8 cellular contexts compared by ENCODE assay signal in genomic region chr16:31874354-31875111, GRCh38. TPM values are rescaled to one million over a fixed set of nuclear protein-coding genes. Genes with fewer than 3 reads are reported as not detected.
DNase-seq lines count a peak whose midpoint lies in the region; ATAC-seq, FAIRE-seq and TF ChIP-seq lines count a peak whose summit lies in the region.

No MANE protein-coding gene starts in this region.

- H3K9me3 Mint-ChIP-seq in activated naive CD8-positive, alpha-beta T cell treated with anti-CD3 and anti-CD28 coated beads for 36 hours = peaks cover 6% of the 10 kb centered on the region

- no peak for TF ChIP-seq POLR2A in A549 (IDR thresholded peaks at IDR 0.05; ENCODE audit: low read length)

- no peak for FAIRE-seq in A549 (lab: Jason Lieb, UNC)

- POLR2A ChIA-PET in A549 (lab: Yijun Ruan, JAX) = interaction anchor here (1.7 to 2.3 kb wide), 2 partner anchors 162 to 415 kb away, joined by 7 to 23 read pairs; partner anchors contain the start of gene ARMC5

- WGBS in A549 (ENCODE audit: missing lambda C conversion rate) = 14% methylated on average over 14 of the region's 14 CpGs
- 5% methylated on average over 14 of the region's 14 CpGs for WGBS in right cardiac atrium

- peak; percentile 31 to 43 for DNase-seq in A549 (ENCODE audit: low read depth in 1 of 2, low spot score in 1 of 2)
- DNase-seq in GM03348 (ENCODE audit: low spot score) = peak; percentile 52
- DNase-seq in NCI-H526 treated with DMSO at 0.1 percent for 48 hours (lab: John Stamatoyannopoulos, UW) = peak; percentile 23
- DNase-seq in activated naive CD8-positive, alpha-beta T cell treated with anti-CD3 and anti-CD28 coated beads for 36 hours = peak; percentile 51
- DNase-seq in right cardiac atrium = no peak
- DNase-seq in skeletal muscle cell (ENCODE audit: low read depth) = no peak
- no peak for DNase-seq in NCI-H1694 (lab: John Stamatoyannopoulos, UW)

- CTCF ChIA-PET in A549 (lab: Yijun Ruan, JAX) = no interaction called here

- peak overlapping the region; percentile 91 for H3K4me2 ChIP-seq in A549

- H3K27me3 ChIP-seq in right cardiac atrium (ENCODE audit: control insufficient read depth, insufficient read depth) = no peaks in the 10 kb centered on the region

- H3K36me3 Mint-ChIP-seq in activated naive CD8-positive, alpha-beta T cell treated with anti-CD3 and anti-CD28 coated beads for 36 hours = peaks cover 56% of the 10 kb centered on the region

- no peak for TF ChIP-seq EP300 in A549 (IDR thresholded peaks at IDR 0.05)

- H3K4me3 Mint-ChIP-seq in activated naive CD8-positive, alpha-beta T cell treated with anti-CD3 and anti-CD28 coated beads for 36 hours = peak overlapping the region; percentile 94

- no peak for TF ChIP-seq RAD21 in A549 (conservative IDR thresholded peaks at IDR 0.05 in 1 of 2, IDR thresholded peaks at IDR 0.05 in 1 of 2)

- H3K27me3 Mint-ChIP-seq in activated naive CD8-positive, alpha-beta T cell treated with anti-CD3 and anti-CD28 coated beads for 36 hours = peaks cover 3% of the 10 kb centered on the region

- H3K4me1 Mint-ChIP-seq in activated naive CD8-positive, alpha-beta T cell treated with anti-CD3 and anti-CD28 coated beads for 36 hours = peaks cover 64% of the 10 kb centered on the region

- peak overlapping the region; percentile 95 to 99 for H3K27ac ChIP-seq in A549
- H3K27ac ChIP-seq in right cardiac atrium (ENCODE audit: low read length) = peak overlapping the region; percentile 96

- intact Hi-C loops in right cardiac atrium (cut with DNase I) = loop anchor here in 1 of 4 donors (10.0 kb wide), 1 partner anchor 360 kb away; no protein-coding TSS in a partner anchor

- peaks cover 32% of the 10 kb centered on the region for H3K9me3 ChIP-seq in A549
- H3K9me3 ChIP-seq in right cardiac atrium (ENCODE audit: control insufficient read depth, low read length) = no peaks in the 10 kb centered on the region

- H3K4me3 ChIP-seq in A549 = peak overlapping the region; percentile 97
- peak overlapping the region; percentile 100 for H3K4me3 ChIP-seq in right cardiac atrium (ENCODE audit: low read length)
- peak overlapping the region; percentile 94 for H3K4me3 ChIP-seq in skeletal muscle cell (ENCODE audit: low read depth, low read length)

- TF ChIP-seq CTCF in A549 (IDR thresholded peaks at IDR 0.05) = no peak

- peak overlapping the region; percentile 99 for H3K27ac Mint-ChIP-seq in activated naive CD8-positive, alpha-beta T cell treated with anti-CD3 and anti-CD28 coated beads for 36 hours

- peak; percentile 54 to 64; a peak in 5 of 6 replicates for ATAC-seq in A549
- peak; percentile 27 for ATAC-seq in HG02763 (IDR thresholded peaks at IDR 0.05; ENCODE audit: unreplicated experiment)
- peak in 1 of 2 donors; percentile 45 for ATAC-seq in right cardiac atrium

- H3K4me1 ChIP-seq in A549 (peaks cover 7% of the 10 kb centered on the region; the same call in 2 of the 3 replicates), right cardiac atrium (ENCODE audit: control insufficient read depth, insufficient read depth, low read length) (peaks cover 8% of the 10 kb centered on the region)

TF ChIP-seq in A549, 52 proteins besides CTCF, POLR2A, EP300 and RAD21:
- TF ChIP-seq MAFK (IDR thresholded peaks at IDR 0.05; ENCODE audit: partially characterized antibody) (no peak), HEYL (CRISPR knock-in tag; IDR thresholded peaks at IDR 0.05) (no peak), MYC (IDR thresholded peaks at IDR 0.05; ENCODE audit: borderline replicate concordance, low read length) (no peak), E2F6 (IDR thresholded peaks at IDR 0.05; ENCODE audit: borderline replicate concordance, low read depth) (no peak), RARB (CRISPR knock-in tag; IDR thresholded peaks at IDR 0.05) (no peak), JUN (IDR thresholded peaks at IDR 0.05) (no peak), EHF (CRISPR knock-in tag; IDR thresholded peaks at IDR 0.05) (no peak)
- TF ChIP-seq, protein P1, sequence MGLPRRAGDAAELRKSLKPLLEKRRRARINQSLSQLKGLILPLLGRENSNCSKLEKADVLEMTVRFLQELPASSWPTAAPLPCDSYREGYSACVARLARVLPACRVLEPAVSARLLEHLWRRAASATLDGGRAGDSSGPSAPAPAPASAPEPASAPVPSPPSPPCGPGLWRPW (IDR thresholded peaks at IDR 0.05) = no peak

RNA-seq across cellular contexts. Expression of gene ZNF267, which starts 0.9 kb away (rescaled TPM):
- polyA plus RNA-seq in A549 (2011; rRNA removed) = 8.3 and 10.2 TPM in 2 replicates
- polyA plus RNA-seq in A549 (2012; cell fraction: cytosol; rRNA removed) = 2.2 and 2.7 TPM in 2 replicates
- polyA plus RNA-seq in A549 (2012; cell fraction: nucleus; rRNA removed) = 1.6 and 2.7 TPM in 2 replicates
- 8.3 to 10.0 TPM (median 8.9 TPM) in 3 replicates for polyA plus RNA-seq in A549 (2017; fragmentation: RNase III; extraction: RNeasy Plus Mini Kit Qiagen cat#74134 plus additional on column Dnase treatment)
- 9.6 and 12.3 TPM in 2 replicates for polyA minus RNA-seq in A549 (2011; rRNA and poly(A)+ RNA removed)
- total RNA-seq in activated naive CD8-positive, alpha-beta T cell treated with anti-CD3 and anti-CD28 coated beads for 36 hours = 10 to 100 TPM; 82.2 to 85.6 TPM
- 1 to 10 TPM; 6.4 to 9.9 (median 7.1) TPM for total RNA-seq in right cardiac atrium
- polyA plus RNA-seq in right cardiac atrium = 3.4 TPM

Comparison
In these comparisons a context has a peak if more than half of its experiments do, and no peak if none do; other contexts are left out.
1. DNase-seq: peak in A549 (2 of 2), GM03348 (single experiment), NCI-H526 treated with DMSO at 0.1 percent for 48 hours (single experiment) and activated naive CD8-positive, alpha-beta T cell treated with anti-CD3 and anti-CD28 coated beads for 36 hours (single experiment); none in right cardiac atrium (0 of 3), skeletal muscle cell (single experiment) and NCI-H1694 (single experiment).
2. RNA of gene ZNF267, which starts 0.9 kb away (total RNA-seq): 82.2 to 85.6 TPM in activated naive CD8-positive, alpha-beta T cell treated with anti-CD3 and anti-CD28 coated beads for 36 hours; 6.4 to 9.9 TPM in right cardiac atrium; every median in the first group is over 4 times any median in the second.
3. Peak in every context shown above with its lines, with median percentiles within 50 percentile points of each other: H3K4me3 ChIP-seq.